Comparison of ENCODE assay signal across 20 cellular contexts in the genomic region with DNA sequence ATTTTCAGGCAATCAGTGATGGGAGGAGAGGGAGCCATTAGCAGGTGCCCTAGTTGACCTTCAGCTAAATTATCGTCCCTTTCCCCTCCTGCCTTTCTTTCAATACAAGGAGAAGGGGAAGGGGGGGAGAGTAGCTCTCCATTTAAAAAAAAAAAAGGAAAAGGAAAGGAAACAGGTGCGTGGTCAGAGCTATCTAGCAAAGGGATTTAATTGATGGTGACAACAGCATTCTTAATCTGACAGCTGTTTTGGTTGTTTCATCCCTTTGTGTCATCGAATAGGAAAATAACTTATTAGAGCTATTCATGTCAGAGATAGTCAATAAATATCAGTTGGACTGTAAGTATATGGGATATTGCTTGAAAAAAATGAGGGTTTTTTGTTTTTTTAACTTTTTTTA.
A peak's percentile ranks its signal among the peaks of the same experiment; 100 is the strongest.
DNase-seq lines count a peak whose midpoint lies in the region; ATAC-seq, FAIRE-seq and TF ChIP-seq lines count a peak whose summit lies in the region.
"Had no signal": no experiment of that assay in that cellular context is flagged by ENCODE, and none has a peak within 500 bp of the region (broad histone marks: within the 10 kb centered on the region; RNA-seq: fewer than 3 reads in every experiment).

No MANE protein-coding gene starts in this region.

- H3K4me1 Mint-ChIP-seq in CD4-positive, alpha-beta memory T cell, result peaks cover 6 to 19% (median 12%) of the 10 kb centered on the region in 4 donors

- peaks cover 15% of the 10 kb centered on the region for H3K4me1 ChIP-seq in CD4-positive, alpha-beta memory T cell (ENCODE audit: insufficient read depth, low read length)
- H3K4me1 ChIP-seq in PC-3 (ENCODE audit: insufficient read depth, low read length), result peaks cover 16% of the 10 kb centered on the region
- peaks cover 28% of the 10 kb centered on the region for H3K4me1 ChIP-seq in endothelial cell of umbilical vein (ENCODE audit: control insufficient read depth, extremely low read depth, insufficient read depth, low read length)
- H3K4me1 ChIP-seq in HAP-1, result no peaks in the 10 kb centered on the region; the same call in 1 of the 2 replicates
- H3K4me1 ChIP-seq: BLaER1 had no signal

- peak overlapping the region; percentile 15 for H3K27ac ChIP-seq in CD4-positive, alpha-beta memory T cell (ENCODE audit: low read depth, low read length)
- peak overlapping the region; percentile 54 for H3K27ac ChIP-seq in PC-3 (ENCODE audit: low read length)
- H3K27ac ChIP-seq in endothelial cell of umbilical vein (ENCODE audit: insufficient read depth, low read depth, low read length), result peak overlapping the region; percentile 99
- no peak overlapping the region for H3K27ac ChIP-seq in substantia nigra (ENCODE audit: low read depth, low read length, poor library complexity, severe bottlenecking)
- H3K27ac ChIP-seq: BLaER1, PC-9 had no signal

- in situ Hi-C loops in HAP-1 (cut with MboI; ENCODE audit: low sequenced_read_pairs), result no loop called here

- POLR2A ChIA-PET in CD4-positive, alpha-beta memory T cell (lab: Charles Lee; ENCODE audit: partially characterized antibody), result no interaction called here
- POLR2A ChIA-PET in PC-3 (lab: Charles Lee; ENCODE audit: unreplicated experiment) (no interaction called here), endothelial cell of umbilical vein (lab: Charles Lee) (interaction anchor here (0.6 kb wide), 1 partner anchor 299 kb away, joined by 4 read pairs; no protein-coding TSS in a partner anchor)

- no peak overlapping the region for H3K4me3 Mint-ChIP-seq in CD4-positive, alpha-beta memory T cell
- H3K4me3 Mint-ChIP-seq: CD8-positive, alpha-beta T cell; IgD-negative memory B cell had no signal

- ATAC-seq in PC-3, result no peak
- no peak for ATAC-seq in left colon

- H2AFZ ChIP-seq in PC-3 (ENCODE audit: low read length) (no peak overlapping the region), endothelial cell of umbilical vein (ENCODE audit: low read depth, low read length) (no peak overlapping the region)
- H2AFZ ChIP-seq: PC-9 had no signal

- no peaks in the 10 kb centered on the region for H3K36me3 Mint-ChIP-seq in CD4-positive, alpha-beta memory T cell
- H3K36me3 Mint-ChIP-seq: CD8-positive, alpha-beta T cell; IgD-negative memory B cell had no signal

- no peaks in the 10 kb centered on the region for H3K9me3 Mint-ChIP-seq in CD4-positive, alpha-beta memory T cell
- H3K9me3 Mint-ChIP-seq: CD8-positive, alpha-beta T cell had no signal

- H4K20me1 ChIP-seq in PC-3 (ENCODE audit: low read length), result no peaks in the 10 kb centered on the region
- H4K20me1 ChIP-seq in endothelial cell of umbilical vein (replicated peaks; ENCODE audit: control insufficient read depth, extremely low read depth, insufficient read depth, low read length), result no peaks in the 10 kb centered on the region
- H4K20me1 ChIP-seq: BLaER1 had no signal

- H3K9me3 ChIP-seq in CD4-positive, alpha-beta memory T cell (ENCODE audit: control insufficient read depth in 1 of 2, low read length in 2 of 2), result no peaks in the 10 kb centered on the region
- no peaks in the 10 kb centered on the region for H3K9me3 ChIP-seq in PC-3 (ENCODE audit: low read length)
- no peaks in the 10 kb centered on the region for H3K9me3 ChIP-seq in endothelial cell of umbilical vein (replicated peaks; ENCODE audit: control insufficient read depth, insufficient read depth, low read length)
- no peaks in the 10 kb centered on the region for H3K9me3 ChIP-seq in HAP-1
- H3K9me3 ChIP-seq: BLaER1 had no signal

- intact Hi-C loops in CD4-positive, alpha-beta memory T cell (cut with micrococcal nuclease), result no loop called here
- intact Hi-C loops in PC-3 (cut with micrococcal nuclease), result loop anchor here (5.0 kb wide), 2 partner anchors 110 to 505 kb away; no protein-coding TSS in a partner anchor
- intact Hi-C loops in endothelial cell of umbilical vein (cut with micrococcal nuclease), result loop anchor here (2.0 kb wide), 2 partner anchors 57 to 83 kb away; no protein-coding TSS in a partner anchor
- intact Hi-C loops in left colon (cut with DNase I, micrococcal nuclease), result no loop called here

- H3K79me2 ChIP-seq in PC-3 (ENCODE audit: low read length) (no peaks in the 10 kb centered on the region), endothelial cell of umbilical vein (ENCODE audit: control insufficient read depth, insufficient read depth, low read length) (no peaks in the 10 kb centered on the region)

- peaks cover 2 to 3% of the 10 kb centered on the region in 2 donors for H3K27me3 Mint-ChIP-seq in CD4-positive, alpha-beta memory T cell

- H3K36me3 ChIP-seq in CD4-positive, alpha-beta memory T cell (ENCODE audit: insufficient read depth, low read length), result no peaks in the 10 kb centered on the region
- H3K36me3 ChIP-seq in PC-3 (ENCODE audit: low read depth, low read length) (no peaks in the 10 kb centered on the region; the same call in 1 of the 2 replicates), endothelial cell of umbilical vein (ENCODE audit: control insufficient read depth in 2 of 2, extremely low read depth in 1 of 2, insufficient read depth in 2 of 2, low read length in 2 of 2) (no peaks in the 10 kb centered on the region), HAP-1 (replicated peaks) (no peaks in the 10 kb centered on the region)
- H3K36me3 ChIP-seq: BLaER1 had no signal

- BruUV-seq in PC-3 (replicated peaks; lab: Mats Ljungman, UMichigan), result no TSS peak
- BruUV-seq in endothelial cell of umbilical vein (replicated peaks; lab: Mats Ljungman, UMichigan), result no TSS peak

- H3K9me1 ChIP-seq in endothelial cell of umbilical vein (replicated peaks; ENCODE audit: control insufficient read depth, extremely low read depth, insufficient read depth, low read length), result no peaks in the 10 kb centered on the region

- FAIRE-seq in endothelial cell of umbilical vein (lab: Jason Lieb, UNC), result no peak
- FAIRE-seq: GM12878 had no signal

- no peaks in the 10 kb centered on the region for H3K9me2 ChIP-seq in PC-3 (replicated peaks; ENCODE audit: low read length)

- TF ChIP-seq CTCF in PC-3 (conservative IDR thresholded peaks at IDR 0.05; ENCODE audit: low read depth, low read length) (no peak), endothelial cell of umbilical vein (IDR thresholded peaks at IDR 0.05; ENCODE audit: extremely low read depth in 1 of 2, insufficient read depth in 1 of 2, low read depth in 1 of 2, low read length in 2 of 2) (no peak)

- DNase-seq in CD4-positive, alpha-beta memory T cell, result no peak
- DNase-seq in NCI-H1417 treated with DMSO at 0.1 percent for 48 hours (lab: John Stamatoyannopoulos, UW) (peak; percentile 50), PC-3 (no peak), endothelial cell of umbilical vein (ENCODE audit: low read depth, low spot score) (peak; percentile 12), left colon (no peak), HAP-1 (ENCODE audit: low spot score in 2 of 2) (no peak), substantia nigra (lab: John Stamatoyannopoulos, UW) (no peak)
- DNase-seq: GF-D8, H7, Karpas-422, MM.1S, NCI-H1092, NCI-H1694 treated with DMSO at 0.1 percent for 48 hours, NCI-H2227 treated with DMSO at 0.1 percent for 48 hours, NCI-H510A treated with DMSO at 0.1 percent for 48 hours had no signal

- dilution Hi-C loops in endothelial cell of umbilical vein (cut with MboI; ENCODE audit: extremely low pct_ligation_motif_present, low sequenced_read_pairs), result no loop called here

- no peak overlapping the region for H3K9ac ChIP-seq in PC-3 (ENCODE audit: low read length)
- H3K9ac ChIP-seq in endothelial cell of umbilical vein (replicated peaks; ENCODE audit: extremely low read depth, insufficient read depth, low read length), result peak overlapping the region; percentile 68
- H3K9ac ChIP-seq: BLaER1 had no signal

- TF ChIP-seq POLR2A in endothelial cell of umbilical vein (IDR thresholded peaks at IDR 0.05; ENCODE audit: low read depth, low read length), result no peak

- peak overlapping the region in 3 of 7 donors; percentile 34 to 91 (median 81) for H3K27ac Mint-ChIP-seq in CD4-positive, alpha-beta memory T cell
- H3K27ac Mint-ChIP-seq: CD8-positive, alpha-beta T cell; IgD-negative memory B cell had no signal

- CTCF ChIA-PET in CD4-positive, alpha-beta memory T cell (lab: Charles Lee; ENCODE audit: partially characterized antibody), result interaction anchor here (0.6 to 2.7 kb wide), 7 partner anchors 9 to 1456 kb away, joined by 3 to 17 read pairs (median 3); no protein-coding TSS in a partner anchor
- CTCF ChIA-PET in PC-3 (lab: Charles Lee) (no interaction called here), endothelial cell of umbilical vein (lab: Charles Lee) (interaction anchor here (0.7 to 3.0 kb wide), 10 partner anchors 11 to 765 kb away, joined by 3 to 28 read pairs (median 4); a partner anchor contains a TSS)

- no peaks in the 10 kb centered on the region for H3F3A ChIP-seq in PC-3 (ENCODE audit: low read length, unreplicated experiment)

- H3K4me3 ChIP-seq in CD4-positive, alpha-beta memory T cell (ENCODE audit: low read length in 2 of 2), result no peak overlapping the region
- H3K4me3 ChIP-seq in PC-3 (ENCODE audit: low read length) (no peak overlapping the region), endothelial cell of umbilical vein (replicated peaks in 1 of 3; ENCODE audit: insufficient read depth in 1 of 3, low read depth in 1 of 3, low read length in 3 of 3) (no peak overlapping the region), HAP-1 (no peak overlapping the region)
- H3K4me3 ChIP-seq: BLaER1, GM12878, PC-9 had no signal

- H3K4me2 ChIP-seq in PC-3 (ENCODE audit: low read length) (no peak overlapping the region), endothelial cell of umbilical vein (ENCODE audit: insufficient read depth, low read length) (peak overlapping the region; percentile 43)
- H3K4me2 ChIP-seq: BLaER1, PC-9 had no signal

- H3K27me3 ChIP-seq in CD4-positive, alpha-beta memory T cell (ENCODE audit: insufficient read depth, low read length), result peaks cover 4% of the 10 kb centered on the region
- H3K27me3 ChIP-seq in PC-3 (ENCODE audit: low read length) (no peaks in the 10 kb centered on the region), endothelial cell of umbilical vein (ENCODE audit: control insufficient read depth in 2 of 2, insufficient read depth in 2 of 2, low read length in 2 of 2) (no peaks in the 10 kb centered on the region), HAP-1 (ENCODE audit: low read depth) (no peaks in the 10 kb centered on the region)
- H3K27me3 ChIP-seq: BLaER1 had no signal

TF ChIP-seq in endothelial cell of umbilical vein, 7 proteins besides CTCF, POLR2A, EP300 and RAD21 (continues in another document):
- TF ChIP-seq GATA2 (IDR thresholded peaks at IDR 0.05; ENCODE audit: insufficient read depth, insufficient read length, low read depth, low read length), result no peak
- no peak for TF ChIP-seq EZH2 (IDR thresholded peaks at IDR 0.05; ENCODE audit: borderline replicate concordance, low read depth, low read length, severe bottlenecking)
- TF ChIP-seq, protein P1, sequence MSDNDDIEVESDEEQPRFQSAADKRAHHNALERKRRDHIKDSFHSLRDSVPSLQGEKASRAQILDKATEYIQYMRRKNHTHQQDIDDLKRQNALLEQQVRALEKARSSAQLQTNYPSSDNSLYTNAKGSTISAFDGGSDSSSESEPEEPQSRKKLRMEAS (IDR thresholded peaks at IDR 0.05; ENCODE audit: insufficient read depth, insufficient read length), result no peak
- no peak for TF ChIP-seq JUN (IDR thresholded peaks at IDR 0.05; ENCODE audit: borderline replicate concordance, insufficient read depth, insufficient read length, low read depth)
- TF ChIP-seq POLR2AphosphoS5 (IDR thresholded peaks at IDR 0.05; ENCODE audit: insufficient read depth, low read depth, low read length), result no peak
- no peak for TF ChIP-seq FOS (IDR thresholded peaks at IDR 0.05; ENCODE audit: borderline replicate concordance, insufficient read depth, low read length)

Comparison
In these comparisons a context has a peak if more than half of its experiments do, and no peak if none do; other contexts are left out.
1. DNase-seq: peak in NCI-H1417 treated with DMSO at 0.1 percent for 48 hours (single experiment) and endothelial cell of umbilical vein (single experiment); none in CD4-positive, alpha-beta memory T cell (0 of 5), PC-3 (single experiment), left colon (0 of 2), HAP-1 (0 of 2) and substantia nigra (0 of 49).
2. intact Hi-C loops: an anchor here in PC-3 (5.0 kb wide) and endothelial cell of umbilical vein (2.0 kb wide); none called in CD4-positive, alpha-beta memory T cell and left colon.